Comparison of ENCODE assay signal across 12 cellular contexts in the genomic region with DNA sequence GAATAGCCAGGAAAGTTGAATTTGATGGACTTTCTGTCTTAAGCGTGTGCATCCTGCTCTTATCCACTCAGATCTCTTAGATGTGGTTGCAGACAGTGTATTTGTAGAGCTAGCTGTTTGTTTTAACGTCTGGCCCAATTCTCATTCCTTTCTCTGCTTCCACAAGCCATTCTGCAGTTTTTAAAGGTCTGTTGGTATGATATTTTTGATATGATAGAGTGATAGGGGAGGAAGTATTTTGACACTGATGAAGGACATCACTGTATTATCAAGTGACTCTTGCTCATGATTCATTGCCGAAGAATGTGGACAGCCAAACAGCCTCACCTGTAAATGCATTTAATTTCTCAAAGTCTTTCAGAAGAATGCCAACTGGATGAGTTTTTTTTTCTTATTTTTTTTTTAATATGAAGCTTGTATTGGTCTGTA. TPM values are rescaled to one million over a fixed set of nuclear protein-coding genes. Genes with fewer than 3 reads are reported as not detected.
DNase-seq lines count a peak whose midpoint lies in the region; ATAC-seq, FAIRE-seq and TF ChIP-seq lines count a peak whose summit lies in the region.
"Had no signal": no experiment of that assay in that cellular context is flagged by ENCODE, and none has a peak within 500 bp of the region (broad histone marks: within the 10 kb centered on the region; RNA-seq: fewer than 3 reads in every experiment).

No MANE protein-coding gene starts in this region.

- H3K36me3 Mint-ChIP-seq in astrocyte (ENCODE audit: low read depth, unreplicated experiment) = no peaks in the 10 kb centered on the region

- no peaks in the 10 kb centered on the region for H3K9me3 Mint-ChIP-seq in astrocyte (ENCODE audit: unreplicated experiment)

- H3K27me3 ChIP-seq in astrocyte (ENCODE audit: insufficient read depth, low read length) = no peaks in the 10 kb centered on the region
- H3K27me3 ChIP-seq in keratinocyte (ENCODE audit: control insufficient read depth, extremely low read depth, insufficient read depth, low read length) = no peaks in the 10 kb centered on the region
- H3K27me3 ChIP-seq in WERI-Rb-1 (ENCODE audit: insufficient read depth, low read depth, severe bottlenecking) = no peaks in the 10 kb centered on the region
- no peaks in the 10 kb centered on the region for H3K27me3 ChIP-seq in upper lobe of left lung

- no peaks in the 10 kb centered on the region for H3K27me3 Mint-ChIP-seq in astrocyte (ENCODE audit: low read depth, unreplicated experiment)

- no peak overlapping the region for H3K4me3 ChIP-seq in astrocyte (ENCODE audit: insufficient read depth, low read depth, low read length)
- peak overlapping the region in 2 of 3 experiments; percentile 1 to 36 for H3K4me3 ChIP-seq in keratinocyte (ENCODE audit: control insufficient read depth in 2 of 3, extremely low read depth in 1 of 3, insufficient read depth in 2 of 3, low read depth in 1 of 3, low read length in 3 of 3)
- no peak overlapping the region for H3K4me3 ChIP-seq in WERI-Rb-1 (ENCODE audit: low read depth, low read length)
- H3K4me3 ChIP-seq in upper lobe of left lung = no peak overlapping the region

- H4K20me1 ChIP-seq in astrocyte (ENCODE audit: insufficient read depth, low read length) (peaks cover 10% of the 10 kb centered on the region), keratinocyte (ENCODE audit: control insufficient read depth, extremely low read depth, insufficient read depth, low read length) (no peaks in the 10 kb centered on the region)

- H3K4me3 Mint-ChIP-seq in astrocyte (ENCODE audit: unreplicated experiment) = no peak overlapping the region

- no peak overlapping the region for H2AFZ ChIP-seq in astrocyte (ENCODE audit: low read depth, low read length)
- no peak overlapping the region for H2AFZ ChIP-seq in keratinocyte (ENCODE audit: control insufficient read depth, low read length)

- H3K9ac ChIP-seq in astrocyte (ENCODE audit: low read length) = no peak overlapping the region
- peak overlapping the region; percentile 49 for H3K9ac ChIP-seq in keratinocyte (ENCODE audit: control insufficient read depth, extremely low read depth, insufficient read depth, low read length)

- H3K4me1 ChIP-seq in astrocyte (ENCODE audit: insufficient read depth, low read length) (peaks cover 46% of the 10 kb centered on the region), keratinocyte (ENCODE audit: control insufficient read depth, extremely low read depth, insufficient read depth, low read length) (peaks cover 65% of the 10 kb centered on the region), upper lobe of left lung (peaks cover 49 to 74% (median 59%) of the 10 kb centered on the region in 4 donors)

- TF ChIP-seq CTCF in astrocyte (IDR thresholded peaks at IDR 0.05; ENCODE audit: insufficient read depth, low read depth, low read length) = no peak
- TF ChIP-seq CTCF in keratinocyte (optimal IDR thresholded peaks at IDR 0.05 in 1 of 3, IDR thresholded peaks at IDR 0.05 in 1 of 3, conservative IDR thresholded peaks at IDR 0.05 in 1 of 3; ENCODE audit: extremely low read depth in 1 of 3, insufficient read depth in 2 of 3, low read length in 3 of 3) = no peak
- TF ChIP-seq CTCF in WERI-Rb-1 (IDR thresholded peaks at IDR 0.05; ENCODE audit: low read depth, low read length) = no peak
- TF ChIP-seq CTCF in upper lobe of left lung (IDR thresholded peaks at IDR 0.05) = no peak

- no peak for TF ChIP-seq POLR2A in upper lobe of left lung (IDR thresholded peaks at IDR 0.05)

- TF ChIP-seq EP300 in Ishikawa (IDR thresholded peaks at IDR 0.05; ENCODE audit: borderline replicate concordance) = no peak
- no peak for TF ChIP-seq EP300 in upper lobe of left lung (IDR thresholded peaks at IDR 0.05)

- peak; percentile 70 for DNase-seq in A172 (ENCODE audit: low spot score)
- DNase-seq in astrocyte (ENCODE audit: low read depth) = peak; percentile 49
- peak; percentile 78 for DNase-seq in keratinocyte (ENCODE audit: low read depth, low spot score)
- no peak for DNase-seq in WERI-Rb-1
- DNase-seq in upper lobe of left lung = no peak
- no peak for DNase-seq in DMS79 treated with DMSO at 0.1 percent for 48 hours (lab: John Stamatoyannopoulos, UW)
- DNase-seq in stimulated activated CD4-positive, alpha-beta T cell treated with anti-CD3 and anti-CD28 coated beads, Interleukin-4, amount 100 ng/mL, for 4 hours = no peak
- DNase-seq: effector memory CD4-positive, alpha-beta T cell; Kasumi-1; NCI-H2081 treated with DMSO at 0.1 percent for 48 hours; T1000 had no signal

- FAIRE-seq in astrocyte (lab: Jason Lieb, UNC) (no peak), keratinocyte (lab: Jason Lieb, UNC) (no peak)

- dilution Hi-C loops in keratinocyte (cut with MboI; ENCODE audit: extremely low pct_ligation_motif_present, low sequenced_read_pairs) = no loop called here

- H3K4me1 Mint-ChIP-seq in astrocyte (ENCODE audit: low read depth, unreplicated experiment) = peaks cover 58% of the 10 kb centered on the region

- H3K9me1 ChIP-seq in keratinocyte (ENCODE audit: control insufficient read depth, extremely low read depth, insufficient read depth, low read length) = no peaks in the 10 kb centered on the region

- H3K27ac Mint-ChIP-seq in astrocyte (ENCODE audit: unreplicated experiment) = peak overlapping the region; percentile 55

- ATAC-seq in upper lobe of left lung (ENCODE audit: low FRiP score in 2 of 2) = no peak

- H3K9me3 ChIP-seq in astrocyte (ENCODE audit: insufficient read depth, low read depth, low read length) (no peaks in the 10 kb centered on the region), keratinocyte (ENCODE audit: control insufficient read depth, low read depth, low read length) (no peaks in the 10 kb centered on the region), WERI-Rb-1 (ENCODE audit: severe bottlenecking) (no peaks in the 10 kb centered on the region), upper lobe of left lung (no peaks in the 10 kb centered on the region)

- 49 to 58% methylated on average over 3 of the region's 3 CpGs for WGBS in upper lobe of left lung, 2 donors

- no peak for TF ChIP-seq RAD21 in Ishikawa (IDR thresholded peaks at IDR 0.05; ENCODE audit: low read depth)

- peaks cover 66% of the 10 kb centered on the region for H3K79me2 ChIP-seq in astrocyte (ENCODE audit: insufficient read depth, low read length)
- H3K79me2 ChIP-seq in keratinocyte (ENCODE audit: control insufficient read depth, insufficient read depth, low read length) = peaks cover 80% of the 10 kb centered on the region

- H3K36me3 ChIP-seq in astrocyte (ENCODE audit: insufficient read depth, low read length) (no peaks in the 10 kb centered on the region), keratinocyte (ENCODE audit: control insufficient read depth in 2 of 2, extremely low read depth in 1 of 2, insufficient read depth in 2 of 2, low read length in 2 of 2) (peaks cover 0 to 5% of the 10 kb centered on the region in 2 experiments), WERI-Rb-1 (no peaks in the 10 kb centered on the region), upper lobe of left lung (no peaks in the 10 kb centered on the region)

- H3K27ac ChIP-seq in astrocyte (ENCODE audit: low read depth, low read length) (peak overlapping the region; percentile 43), keratinocyte (ENCODE audit: control insufficient read depth, insufficient read depth, low read length) (peak overlapping the region; percentile 100), WERI-Rb-1 (no peak overlapping the region), upper lobe of left lung (no peak overlapping the region)

- peak overlapping the region; percentile 33 for H3K4me2 ChIP-seq in astrocyte (ENCODE audit: low read length)
- H3K4me2 ChIP-seq in keratinocyte (ENCODE audit: control insufficient read depth, extremely low read depth, insufficient read depth, low read depth, low read length) = peak overlapping the region; percentile 91

TF ChIP-seq in Ishikawa, 13 proteins besides CTCF, POLR2A, EP300 and RAD21:
- TF ChIP-seq NFIC (IDR thresholded peaks at IDR 0.05) (no peak), TEAD4 (IDR thresholded peaks at IDR 0.05) (peak; percentile 61)
TF ChIP-seq in Ishikawa: peak in this region for 1.

RNA-seq across cellular contexts. Expression of gene TJP2, which starts 4.5 kb away (rescaled TPM):
- 81.1 and 84.6 TPM in 2 replicates for total RNA-seq in A172 (2014; rRNA removed; shearing (Covaris generic))
- total RNA-seq in astrocyte (34.8 and 39.6 TPM in 2 replicates), upper lobe of left lung (100 to 1,000 TPM in 5 of 6 donors, 10 to 100 TPM in 1; 98.3 to 270 (median 185) TPM)
- 34.9 to 74.8 TPM (median 65.5 TPM) in 3 replicates for polyA plus RNA-seq in keratinocyte
- polyA plus RNA-seq in keratinocyte (2011; ENCODE audit: low read depth) = 80.3 TPM
- 29.8 and 43.8 TPM in 2 replicates for polyA plus RNA-seq in keratinocyte (2011; cell fraction: cytosol; rRNA removed)
- polyA plus RNA-seq in keratinocyte (2011; cell fraction: nucleus; rRNA removed) = 81.2 and 90.1 TPM in 2 replicates
- 69.1 and 83.8 TPM in 2 replicates for polyA plus RNA-seq in keratinocyte (2012; ENCODE audit: low replicate concordance)
- polyA minus RNA-seq in keratinocyte = 26.5 to 64.6 TPM (median 29.1 TPM) in 3 replicates
- 45.5 TPM for polyA minus RNA-seq in keratinocyte (2011; cell fraction: cytosol; rRNA and poly(A)+ RNA removed)
- 70.3 and 120 TPM in 2 replicates for polyA minus RNA-seq in keratinocyte (2011; cell fraction: nucleus; rRNA and poly(A)+ RNA removed)

Comparison
In these comparisons a context has a peak if more than half of its experiments do, and no peak if none do; other contexts are left out.
1. DNase-seq: peak in A172 (single experiment), astrocyte (single experiment) and keratinocyte (single experiment); none in WERI-Rb-1 (single experiment), upper lobe of left lung (0 of 2), DMS79 treated with DMSO at 0.1 percent for 48 hours (single experiment) and stimulated activated CD4-positive, alpha-beta T cell treated with anti-CD3 and anti-CD28 coated beads, Interleukin-4, amount 100 ng/mL, for 4 hours (0 of 2).
2. H3K27ac ChIP-seq: peak in astrocyte (single experiment) and keratinocyte (single experiment); none in WERI-Rb-1 (single experiment) and upper lobe of left lung (0 of 4).
3. H3K4me3 ChIP-seq: peak in keratinocyte (2 of 3); none in astrocyte (single experiment), WERI-Rb-1 (single experiment) and upper lobe of left lung (0 of 4).